8 cellular contexts compared by ENCODE assay signal in genomic region chr6:139376604-139377218, GRCh38. TPM values are rescaled to one million over a fixed set of nuclear protein-coding genes. Genes with fewer than 3 reads are reported as not detected.
DNase-seq lines count a peak whose midpoint lies in the region; ATAC-seq and TF ChIP-seq lines count a peak whose summit lies in the region.

No MANE protein-coding gene starts in this region.

- POLR2A ChIA-PET in RWPE1 (lab: Yijun Ruan, JAX; ENCODE audit: low non-redundant PET) = no interaction called here

- no peak overlapping the region for H3K9ac ChIP-seq in rectal smooth muscle tissue (ENCODE audit: low read length)

- H3K4me3 ChIP-seq in fibroblast of pulmonary artery (replicated peaks; ENCODE audit: low read depth, low read length) (peak overlapping the region; percentile 99), rectal smooth muscle tissue (ENCODE audit: low read length) (peak overlapping the region; percentile 83)

- H3K4me1 ChIP-seq in rectal smooth muscle tissue (ENCODE audit: control insufficient read depth, insufficient read depth, low read length) = peaks cover 11% of the 10 kb centered on the region

- no peak for ATAC-seq in GM19023 (IDR thresholded peaks at IDR 0.05; ENCODE audit: unreplicated experiment)

- H3K27ac ChIP-seq in RWPE1 (no peak overlapping the region; the same call in 1 of the 2 replicates), rectal smooth muscle tissue (ENCODE audit: low read depth, low read length) (peak overlapping the region; percentile 93)

- peaks cover 6% of the 10 kb centered on the region for H3K36me3 ChIP-seq in rectal smooth muscle tissue (ENCODE audit: control insufficient read depth, insufficient read depth, low read length)

- CTCF ChIA-PET in RWPE1 (lab: Yijun Ruan, JAX) = interaction anchor here (0.6 kb wide), 2 partner anchors 180 to 1164 kb away, joined by 3 read pairs; no protein-coding TSS in a partner anchor

- TF ChIP-seq CTCF in RWPE1 (conservative IDR thresholded peaks at IDR 0.05; ENCODE audit: low read depth) (peak; percentile 33; the same call in 1 of the 2 replicates), fibroblast of pulmonary artery (IDR thresholded peaks at IDR 0.05; ENCODE audit: low read length, missing control alignments) (peak; percentile 8)

- H3K27me3 ChIP-seq in rectal smooth muscle tissue (ENCODE audit: control insufficient read depth, insufficient read depth, low read length) = no peaks in the 10 kb centered on the region

- DNase-seq in H4 (ENCODE audit: low spot score) (peak; percentile 42), RWPE1 (ENCODE audit: low spot score) (peak; percentile 50), fibroblast of pulmonary artery (ENCODE audit: low read depth) (peak; percentile 75), NCI-H446 (lab: John Stamatoyannopoulos, UW) (no peak)
- no peak for DNase-seq in stimulated activated CD4-positive, alpha-beta T cell treated with anti-CD3 and anti-CD28 coated beads, Interleukin-2, amount 100 ng/mL, for 48 hours
- DNase-seq in effector CD8-positive, alpha-beta T cell (lab: John Stamatoyannopoulos, UW) = no peak

RNA-seq across cellular contexts. Expression of gene CITED2, which starts 2.3 kb away (rescaled TPM):
- 28.1 and 31.2 TPM in 2 replicates for total RNA-seq in H4 (2014; rRNA removed; shearing (Covaris generic))

Comparison
In these comparisons a context has a peak if more than half of its experiments do, and no peak if none do; other contexts are left out.
1. DNase-seq: peak in H4 (single experiment), RWPE1 (single experiment) and fibroblast of pulmonary artery (single experiment); none in stimulated activated CD4-positive, alpha-beta T cell treated with anti-CD3 and anti-CD28 coated beads, Interleukin-2, amount 100 ng/mL, for 48 hours (0 of 2), effector CD8-positive, alpha-beta T cell (single experiment) and NCI-H446 (0 of 2).